17 cellular contexts compared by ENCODE assay signal in the genomic region with DNA sequence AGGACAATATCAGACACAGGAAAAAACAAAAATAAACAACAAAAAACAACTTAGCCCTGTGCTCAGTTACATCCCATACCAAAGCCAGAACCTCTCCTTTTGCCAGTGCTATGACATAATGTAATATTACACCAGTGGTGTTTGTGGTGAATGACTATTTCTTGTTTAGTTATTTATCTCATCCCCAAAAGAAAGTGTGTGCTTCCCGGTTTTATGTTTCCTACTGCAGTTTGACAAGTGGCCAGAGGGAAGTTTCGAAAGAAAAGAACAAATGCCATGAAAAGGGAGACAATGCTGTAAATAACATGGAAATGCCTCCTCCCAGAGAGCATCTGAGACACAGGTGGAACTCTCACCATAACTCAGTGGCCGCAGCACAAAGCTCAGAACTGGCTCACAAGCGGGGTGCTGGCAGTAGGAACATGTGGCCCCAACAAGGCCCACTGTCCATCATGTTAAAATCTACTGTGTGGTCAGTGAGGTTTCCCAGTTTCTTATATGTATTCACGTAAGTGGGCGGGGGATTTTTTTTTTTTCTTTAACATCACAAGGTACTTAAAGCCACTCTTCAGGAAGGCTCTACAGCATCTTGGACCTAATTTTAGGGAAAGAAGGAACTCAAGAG.
A peak's percentile ranks its signal among the peaks of the same experiment; 100 is the strongest.
DNase-seq lines count a peak whose midpoint lies in the region; ATAC-seq and TF ChIP-seq lines count a peak whose summit lies in the region.
"Had no signal": no experiment of that assay in that cellular context is flagged by ENCODE, and none has a peak within 500 bp of the region (broad histone marks: within the 10 kb centered on the region; RNA-seq: fewer than 3 reads in every experiment).

No MANE protein-coding gene starts in this region.

- 77 to 81% methylated on average over 6 of the region's 6 CpGs for WGBS in tibial nerve, 2 donors

- peaks cover 4% of the 10 kb centered on the region for H3K4me1 Mint-ChIP-seq in T-helper 2 cell treated with Interferon-gamma antibody and Interleukin-4, amounts not matched to agents 5 μg/mL and 100 μg/mL, for 36 hours (ENCODE audit: low read depth)
- no peaks in the 10 kb centered on the region for H3K4me1 Mint-ChIP-seq in activated T-helper 17 cell treated with anti-CD3 and anti-CD28 coated beads, Interleukin-2, amount 50 U/mL, for 72 hours
- H3K4me1 Mint-ChIP-seq: CD8-positive, alpha-beta memory T cell had no signal

- no peaks in the 10 kb centered on the region for H3K9me3 ChIP-seq in tibial nerve
- H3K9me3 ChIP-seq: BLaER1, Caco-2, HAP-1 had no signal

- H3K9me3 Mint-ChIP-seq in T-helper 2 cell treated with Interferon-gamma antibody and Interleukin-4, amounts not matched to agents 5 μg/mL and 100 μg/mL, for 36 hours: no peaks in the 10 kb centered on the region
- no peaks in the 10 kb centered on the region for H3K9me3 Mint-ChIP-seq in activated T-helper 17 cell treated with anti-CD3 and anti-CD28 coated beads, Interleukin-2, amount 50 U/mL, for 72 hours

- no peaks in the 10 kb centered on the region for H3K27me3 ChIP-seq in tibial nerve
- H3K27me3 ChIP-seq: BLaER1 had no signal

- no peak overlapping the region for H3K4me3 Mint-ChIP-seq in T-helper 2 cell treated with Interferon-gamma antibody and Interleukin-4, amounts not matched to agents 5 μg/mL and 100 μg/mL, for 36 hours
- H3K4me3 Mint-ChIP-seq in activated T-helper 17 cell treated with anti-CD3 and anti-CD28 coated beads, Interleukin-2, amount 50 U/mL, for 72 hours: no peak overlapping the region
- H3K4me3 Mint-ChIP-seq: CD8-positive, alpha-beta memory T cell; HFFc6 had no signal

- no peaks in the 10 kb centered on the region for H3K36me3 Mint-ChIP-seq in T-helper 2 cell treated with Interferon-gamma antibody and Interleukin-4, amounts not matched to agents 5 μg/mL and 100 μg/mL, for 36 hours (ENCODE audit: low read depth)
- H3K36me3 Mint-ChIP-seq in activated T-helper 17 cell treated with anti-CD3 and anti-CD28 coated beads, Interleukin-2, amount 50 U/mL, for 72 hours (ENCODE audit: low read depth): no peaks in the 10 kb centered on the region
- H3K36me3 Mint-ChIP-seq: CD8-positive, alpha-beta memory T cell had no signal

- no peaks in the 10 kb centered on the region for H3K4me1 ChIP-seq in tibial nerve
- H3K4me1 ChIP-seq: BLaER1, Caco-2, HAP-1 had no signal

- peaks cover 12% of the 10 kb centered on the region for H3K27me3 Mint-ChIP-seq in T-helper 2 cell treated with Interferon-gamma antibody and Interleukin-4, amounts not matched to agents 5 μg/mL and 100 μg/mL, for 36 hours (ENCODE audit: low read depth)
- peaks cover 14% of the 10 kb centered on the region for H3K27me3 Mint-ChIP-seq in activated T-helper 17 cell treated with anti-CD3 and anti-CD28 coated beads, Interleukin-2, amount 50 U/mL, for 72 hours

- no peak overlapping the region for H3K27ac ChIP-seq in tibial nerve
- H3K27ac ChIP-seq: BLaER1 had no signal

- H3K4me3 ChIP-seq in tibial nerve: no peak overlapping the region
- H3K4me3 ChIP-seq: BLaER1, HAP-1 had no signal

- no peak for ATAC-seq in activated T-helper 17 cell treated with anti-CD3 and anti-CD28 coated beads, Interleukin-2, amount 50 U/mL, for 72 hours (replicated peaks)

- TF ChIP-seq EP300 in tibial nerve (IDR thresholded peaks at IDR 0.05): no peak

- H3K36me3 ChIP-seq in tibial nerve: no peaks in the 10 kb centered on the region
- H3K36me3 ChIP-seq: BLaER1, HAP-1 had no signal

- no peak overlapping the region for H3K27ac Mint-ChIP-seq in T-helper 2 cell treated with Interferon-gamma antibody and Interleukin-4, amounts not matched to agents 5 μg/mL and 100 μg/mL, for 36 hours
- H3K27ac Mint-ChIP-seq in activated T-helper 17 cell treated with anti-CD3 and anti-CD28 coated beads, Interleukin-2, amount 50 U/mL, for 72 hours: no peak overlapping the region
- H3K27ac Mint-ChIP-seq: CD8-positive, alpha-beta memory T cell; HFFc6 had no signal

- no peak for TF ChIP-seq CTCF in tibial nerve (IDR thresholded peaks at IDR 0.05)

- DNase-seq in T-helper 2 cell treated with Interferon-gamma antibody and Interleukin-4, amounts not matched to agents 5 μg/mL and 100 μg/mL, for 36 hours (ENCODE audit: low spot score): peak; percentile 6
- DNase-seq in T-helper 2 cell: no peak
- peak; percentile 7 for DNase-seq in LHCN-M2 (ENCODE audit: low read depth)
- DNase-seq in left kidney (ENCODE audit: low read depth, low spot score): peak; percentile 36
- no peak for DNase-seq in NCI-H774 (lab: John Stamatoyannopoulos, UW)
- DNase-seq in tibial nerve (ENCODE audit: low spot score in 2 of 2): no peak
- DNase-seq: 8988T; AML-193; Caco-2; CD8-positive, alpha-beta memory T cell; GF-D8; GOT3; HFFc6; IMR-90 had no signal

- no peak for TF ChIP-seq POLR2A in tibial nerve (IDR thresholded peaks at IDR 0.05)

Comparison
In these comparisons a context has a peak if more than half of its experiments do, and no peak if none do; other contexts are left out.
1. DNase-seq: peak in T-helper 2 cell treated with Interferon-gamma antibody and Interleukin-4, amounts not matched to agents 5 μg/mL and 100 μg/mL, for 36 hours (single experiment), LHCN-M2 (single experiment) and left kidney (single experiment); none in T-helper 2 cell (0 of 5), NCI-H774 (single experiment) and tibial nerve (0 of 2).